Comparison of ENCODE assay signal across 2 cellular contexts in the genomic region with DNA sequence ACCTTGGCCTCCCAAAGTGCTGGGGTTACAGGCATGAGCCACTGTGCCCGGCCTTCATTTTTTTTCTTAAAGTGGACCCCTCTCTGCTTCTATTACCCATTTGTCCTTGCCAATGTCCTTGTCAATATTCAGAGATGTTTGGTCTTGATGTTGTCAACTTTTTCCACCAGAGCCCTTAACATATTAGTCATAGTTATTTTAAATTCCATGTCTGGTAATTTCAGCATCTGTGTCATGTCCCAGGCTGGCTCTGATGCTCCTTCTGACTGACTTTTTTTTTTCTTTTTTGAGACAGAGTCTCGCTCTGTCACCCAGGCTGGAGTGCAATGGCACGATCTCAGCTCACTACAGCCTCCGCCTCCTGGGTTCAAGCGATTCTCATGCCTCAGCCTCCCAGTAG. TPM values are rescaled to one million over a fixed set of nuclear protein-coding genes. Genes with fewer than 3 reads are reported as not detected.
"Had no signal": no experiment of that assay in that cellular context is flagged by ENCODE, and none has a peak within 500 bp of the region (broad histone marks: within the 10 kb centered on the region; RNA-seq: fewer than 3 reads in every experiment).

No MANE protein-coding gene starts in this region.

RNA-seq across cellular contexts. Expression of a gene that starts 2.2 kb away (rescaled TPM):
- polyA plus RNA-seq: immature natural killer cell had no signal

RNA-seq across cellular contexts. Expression of a gene that starts 41.3 kb away (rescaled TPM):
- total RNA-seq: kidney epithelial cell had no signal
- polyA plus RNA-seq: immature natural killer cell had no signal
